ENCODE assay signal across 9 cellular contexts in the genomic region with DNA sequence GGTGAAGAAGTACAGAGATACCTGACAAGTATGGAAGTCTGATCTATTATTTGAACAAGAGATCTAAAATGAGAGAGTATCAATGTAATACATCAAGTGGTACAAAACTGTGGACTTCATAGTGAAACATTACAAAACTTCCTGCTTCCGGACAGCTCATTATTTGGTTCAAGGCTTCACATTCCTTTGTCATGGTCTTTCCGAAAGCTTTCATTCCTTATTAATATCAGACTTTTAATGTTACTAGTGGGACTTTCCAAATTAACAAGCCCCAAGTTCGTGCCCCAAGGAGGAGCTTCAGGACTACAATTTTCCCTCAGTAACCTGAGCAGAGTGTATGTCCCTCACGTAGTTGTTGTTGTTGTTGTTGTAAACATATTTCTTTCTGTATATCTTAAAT. TPM values are rescaled to one million over a fixed set of nuclear protein-coding genes. Genes with fewer than 3 reads are reported as not detected.
A peak's percentile ranks its signal among the peaks of the same experiment; 100 is the strongest.
DNase-seq lines count a peak whose midpoint lies in the region; ATAC-seq and TF ChIP-seq lines count a peak whose summit lies in the region.
"Had no signal": no experiment of that assay in that cellular context is flagged by ENCODE, and none has a peak within 500 bp of the region (broad histone marks: within the 10 kb centered on the region; RNA-seq: fewer than 3 reads in every experiment).

No MANE protein-coding gene starts in this region.

- H3K36me3 ChIP-seq in tibial nerve: no peaks in the 10 kb centered on the region

- ATAC-seq in GM18511 (IDR thresholded peaks at IDR 0.05; ENCODE audit: unreplicated experiment): no peak

- no peaks in the 10 kb centered on the region for H3K27me3 ChIP-seq in tibial nerve

- no peaks in the 10 kb centered on the region for H3K36me3 Mint-ChIP-seq in brain

- no peak for TF ChIP-seq POLR2A in tibial nerve (IDR thresholded peaks at IDR 0.05)

- peak; percentile 84 for DNase-seq in EH (ENCODE audit: low read depth)
- peak; percentile 57 for DNase-seq in M059J (ENCODE audit: low read depth)
- peak; percentile 61 to 86 for DNase-seq in lung microvascular endothelial cell (ENCODE audit: low read depth in 2 of 2)
- DNase-seq in tibial nerve (ENCODE audit: low spot score in 2 of 2): no peak
- no peak for DNase-seq in KG1 (lab: John Stamatoyannopoulos, UW)
- no peak for DNase-seq in RPMI8226

- no peak for TF ChIP-seq EP300 in tibial nerve (IDR thresholded peaks at IDR 0.05)

- H3K27me3 Mint-ChIP-seq in brain: peaks cover 11% of the 10 kb centered on the region

- peak overlapping the region; percentile 63 to 98 (median 96) for H3K27ac ChIP-seq in tibial nerve

- H3K4me1 ChIP-seq in tibial nerve: peaks cover 4 to 74% (median 45%) of the 10 kb centered on the region in 4 donors

- 1 to 2% methylated on average over 4 of the region's 4 CpGs for whole genome bisulfite sequencing in tibial nerve, 2 donors

- peak overlapping the region; percentile 71 to 99 (median 96) for H3K4me3 ChIP-seq in tibial nerve

- peak overlapping the region; percentile 88 to 95 (median 90) for H3K27ac Mint-ChIP-seq in brain

- TF ChIP-seq CTCF in brain (conservative IDR thresholded peaks at IDR 0.05): no peak
- TF ChIP-seq CTCF in tibial nerve (IDR thresholded peaks at IDR 0.05): no peak

- peak overlapping the region; percentile 91 to 99 (median 93) for H3K4me3 Mint-ChIP-seq in brain

- peaks cover 0 to 6% (median 0%) of the 10 kb centered on the region in 5 experiments for H3K9me3 Mint-ChIP-seq in brain

- peaks cover 56% of the 10 kb centered on the region for H3K4me1 Mint-ChIP-seq in brain

- H3K9me3 ChIP-seq in tibial nerve: no peaks in the 10 kb centered on the region

RNA-seq across cellular contexts. Expression of a gene that starts 1.2 kb away (rescaled TPM):
- 31.4 and 34.8 TPM in 2 replicates for total RNA-seq in M059J (2014; rRNA removed; shearing (Covaris generic))
- 11.3 TPM for polyA plus RNA-seq in brain (ENCODE audit: insufficient read depth, low read depth, low replicate concordance)
- total RNA-seq in lung microvascular endothelial cell (48.2 and 95.0 TPM in 2 replicates), tibial nerve (10 to 100 TPM; 51.1 to 84.6 (median 60.6) TPM)

RNA-seq across cellular contexts. Expression of a gene that starts 36.7 kb away (rescaled TPM):
- not detected in 2 replicates for total RNA-seq in M059J (2014; rRNA removed; shearing (Covaris generic))
- 0.19 TPM for polyA plus RNA-seq in brain (ENCODE audit: insufficient read depth, low read depth, low replicate concordance)
- total RNA-seq in lung microvascular endothelial cell (not detected in 2 replicates), tibial nerve (1 to 10 TPM in 2 of 4 donors, not detected in 2; 3.3 to 4.4 TPM)
- total RNA-seq: T-helper 1 cell treated with Interleukin-12 subunit alpha and Interleukin-12 subunit beta and Interleukin-4 antibody, amounts not matched to agents 30 ng/mL and 1 ng/mL, for 36 hours had no signal

Comparison
In these comparisons a context has a peak if more than half of its experiments do, and no peak if none do; other contexts are left out.
1. DNase-seq: peak in EH (single experiment), M059J (single experiment) and lung microvascular endothelial cell (2 of 2); none in tibial nerve (0 of 2), KG1 (single experiment) and RPMI8226 (single experiment).